8 cellular contexts compared by ENCODE assay signal in the genomic region with DNA sequence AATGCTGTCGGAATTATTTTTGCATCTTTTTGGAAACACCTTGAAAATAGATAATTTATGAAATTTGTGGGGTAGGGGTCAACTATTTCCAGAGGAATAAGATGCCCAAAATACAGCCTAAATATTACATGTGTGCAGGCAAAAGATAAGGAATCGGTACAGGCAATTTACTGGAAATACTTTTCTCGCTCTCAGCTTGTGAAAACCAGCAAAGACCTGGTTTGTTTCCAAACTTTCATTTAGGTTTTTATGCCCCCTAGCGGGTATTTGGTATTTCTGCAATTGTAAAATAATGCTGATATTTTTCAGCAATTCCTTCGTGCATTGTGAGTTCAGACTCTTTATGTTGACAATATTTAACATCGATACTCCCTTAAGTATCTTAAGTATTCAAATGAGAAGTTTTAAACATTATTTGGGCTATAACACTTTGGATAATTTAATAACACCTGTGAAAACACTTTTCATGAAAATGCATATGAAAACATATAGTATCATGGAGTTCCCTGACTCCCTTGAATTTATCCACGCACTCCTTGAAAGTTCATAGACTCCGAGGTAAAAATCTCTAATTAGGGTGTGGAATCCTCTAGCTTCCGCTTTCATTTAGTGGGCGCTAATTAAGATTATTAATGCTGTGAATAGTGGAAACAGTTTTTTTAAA.
A peak's percentile ranks its signal among the peaks of the same experiment; 100 is the strongest.
DNase-seq lines count a peak whose midpoint lies in the region; ATAC-seq, FAIRE-seq and TF ChIP-seq lines count a peak whose summit lies in the region.

No MANE protein-coding gene starts in this region.

- H3K79me2 ChIP-seq in astrocyte (ENCODE audit: insufficient read depth, low read length): no peaks in the 10 kb centered on the region

- peak overlapping the region; percentile 58 for H3K4me2 ChIP-seq in astrocyte (ENCODE audit: low read length)

- no peaks in the 10 kb centered on the region for H3K27me3 Mint-ChIP-seq in astrocyte (ENCODE audit: low read depth, unreplicated experiment)

- no peak overlapping the region for H3K4me3 Mint-ChIP-seq in astrocyte (ENCODE audit: unreplicated experiment)

- DNase-seq in NCI-H2171 (lab: John Stamatoyannopoulos, UW): peak; percentile 30
- peak; percentile 28 for DNase-seq in astrocyte (ENCODE audit: low read depth)
- no peak for DNase-seq in left lung
- DNase-seq in ecto neural progenitor cell (ENCODE audit: low spot score): no peak

- TF ChIP-seq CTCF in astrocyte (IDR thresholded peaks at IDR 0.05; ENCODE audit: insufficient read depth, low read depth, low read length) (peak; percentile 79), left lung (IDR thresholded peaks at IDR 0.05) (peak; percentile 39 to 57)

- no peak overlapping the region for H3K9ac ChIP-seq in astrocyte (ENCODE audit: low read length)

- H3K36me3 Mint-ChIP-seq in astrocyte (ENCODE audit: low read depth, unreplicated experiment): no peaks in the 10 kb centered on the region

- H2AFZ ChIP-seq in astrocyte (ENCODE audit: low read depth, low read length): no peak overlapping the region

- no peaks in the 10 kb centered on the region for H3K9me3 ChIP-seq in astrocyte (ENCODE audit: insufficient read depth, low read depth, low read length)
- no peaks in the 10 kb centered on the region for H3K9me3 ChIP-seq in left lung

- no peak overlapping the region for H3K27ac Mint-ChIP-seq in astrocyte (ENCODE audit: unreplicated experiment)

- H3K27me3 ChIP-seq in astrocyte (ENCODE audit: insufficient read depth, low read length) (no peaks in the 10 kb centered on the region), left lung (no peaks in the 10 kb centered on the region)

- H3K27ac ChIP-seq in astrocyte (ENCODE audit: low read depth, low read length) (no peak overlapping the region), left lung (no peak overlapping the region)

- FAIRE-seq in A204.1 (lab: Jason Lieb, UNC) (peak; percentile 97), astrocyte (lab: Jason Lieb, UNC) (no peak)

- intact Hi-C loops in left lung (cut with DNase I): no loop called here

- peaks cover 6% of the 10 kb centered on the region for H3K4me1 Mint-ChIP-seq in astrocyte (ENCODE audit: low read depth, unreplicated experiment)

- ATAC-seq in GM18517 (IDR thresholded peaks at IDR 0.05; ENCODE audit: unreplicated experiment): peak; percentile 44
- peak; percentile 49 for ATAC-seq in left lung
- no peak for ATAC-seq in HG03139 (IDR thresholded peaks at IDR 0.05; ENCODE audit: unreplicated experiment)
- ATAC-seq in GM19397 (IDR thresholded peaks at IDR 0.05; ENCODE audit: unreplicated experiment): no peak

- no peaks in the 10 kb centered on the region for H3K9me3 Mint-ChIP-seq in astrocyte (ENCODE audit: unreplicated experiment)

- no peak overlapping the region for H3K4me3 ChIP-seq in astrocyte (ENCODE audit: insufficient read depth, low read depth, low read length)
- no peak overlapping the region for H3K4me3 ChIP-seq in left lung

- H3K4me1 ChIP-seq in astrocyte (ENCODE audit: insufficient read depth, low read length): no peaks in the 10 kb centered on the region
- H3K4me1 ChIP-seq in left lung: no peaks in the 10 kb centered on the region

- no peaks in the 10 kb centered on the region for H4K20me1 ChIP-seq in astrocyte (ENCODE audit: insufficient read depth, low read length)

- H3K36me3 ChIP-seq in astrocyte (ENCODE audit: insufficient read depth, low read length) (no peaks in the 10 kb centered on the region), left lung (no peaks in the 10 kb centered on the region)

Comparison
In these comparisons a context has a peak if more than half of its experiments do, and no peak if none do; other contexts are left out.
1. ATAC-seq: peak in GM18517 (single experiment) and left lung (single experiment); none in HG03139 (single experiment) and GM19397 (single experiment).
2. DNase-seq: peak in NCI-H2171 (single experiment) and astrocyte (single experiment); none in left lung (0 of 2) and ecto neural progenitor cell (single experiment).